23 cellular contexts compared by ENCODE assay signal in the genomic region with DNA sequence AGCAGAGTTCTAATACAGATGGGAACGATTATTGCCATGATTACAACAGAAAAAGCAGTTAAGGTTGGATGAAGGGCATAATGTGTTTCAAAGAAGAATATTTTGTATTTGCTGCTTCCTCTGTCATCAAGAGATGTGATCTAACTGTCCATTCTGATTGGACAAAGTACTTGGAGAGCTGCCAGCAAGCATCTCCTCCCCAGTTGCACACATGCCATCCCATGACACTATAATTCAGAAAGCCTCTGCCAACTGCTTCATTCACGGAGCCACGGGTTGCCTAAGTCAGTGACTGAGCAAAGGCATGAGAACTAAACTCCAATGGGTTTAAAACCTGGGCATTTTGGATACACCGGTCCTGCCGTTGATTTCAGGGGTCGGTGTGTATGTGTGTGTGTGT.
DNase-seq lines count a peak whose midpoint lies in the region; ATAC-seq and TF ChIP-seq lines count a peak whose summit lies in the region.
"Had no signal": no experiment of that assay in that cellular context is flagged by ENCODE, and none has a peak within 500 bp of the region (broad histone marks: within the 10 kb centered on the region; RNA-seq: fewer than 3 reads in every experiment).

No MANE protein-coding gene starts in this region.

- TF ChIP-seq EP300 in upper lobe of left lung (IDR thresholded peaks at IDR 0.05): no peak

- DNase-seq in AG08395 (ENCODE audit: low spot score) (peak; percentile 6), COLO829 (ENCODE audit: low spot score) (peak; percentile 33), foreskin melanocyte (peak; percentile 45), upper lobe of left lung (no peak), Caco-2 (no peak)
- no peak for DNase-seq in stimulated activated naive CD8-positive, alpha-beta T cell treated with anti-CD3 and anti-CD28 coated beads, Interleukin-15, Interleukin-2, amounts not matched to agents 100 U/mL and 50 U/mL, for 24 hours
- DNase-seq: activated CD4-positive, CD25-positive, alpha-beta regulatory T cell treated with anti-CD3 and anti-CD28 coated beads, Interleukin-2, amount 50 U/mL, for 72 hours; effector memory CD4-positive, alpha-beta T cell; esophagus squamous epithelium; HCEC 1CT; immature natural killer cell; Karpas-422; left ventricle myocardium inferior; midbrain; NCI-H1048; NCI-H2081 treated with DMSO at 0.1 percent for 48 hours; nephron progenitor cell; stimulated activated naive CD4-positive, alpha-beta T cell treated with Interleukin-2 at 50 U/mL for 16 hours; tibial artery had no signal

- POLR2A ChIA-PET in Caco-2 (lab: Charles Lee): no interaction called here

- peak; percentile 37; the same call in 2 of the 3 replicates for ATAC-seq in SK-N-SH treated with all-trans-retinoic acid at 6 μM for 48 hours
- no peak for ATAC-seq in stimulated activated naive CD8-positive, alpha-beta T cell treated with anti-CD3 and anti-CD28 coated beads, Interleukin-15, Interleukin-2, amounts not matched to agents 100 U/mL and 50 U/mL, for 24 hours
- no peak for ATAC-seq in upper lobe of left lung (ENCODE audit: low FRiP score in 2 of 2)

- intact Hi-C loops in Caco-2 (cut with micrococcal nuclease; ENCODE audit: unreplicated experiment): no loop called here

- TF ChIP-seq CTCF in upper lobe of left lung (IDR thresholded peaks at IDR 0.05) (no peak), Caco-2 (IDR thresholded peaks at IDR 0.05; ENCODE audit: insufficient read depth in 1 of 2, low read depth in 1 of 2, low read length in 1 of 2, severe bottlenecking in 1 of 2, unreplicated experiment in 1 of 2) (no peak)

- no peak overlapping the region for H3K4me3 Mint-ChIP-seq in Caco-2 (ENCODE audit: unreplicated experiment)
- H3K4me3 Mint-ChIP-seq: activated naive CD8-positive, alpha-beta T cell; activated T-helper 1 cell treated with anti-CD3 and anti-CD28 coated beads, Interleukin-12 subunit alpha, Interleukin-12 subunit beta, Interleukin-2, Interleukin-4 antibody, amounts not matched to agents 30 ng/mL and 10 ng/mL and 1 ng/mL, durations not matched to agents 14 hours and 24 hours and 36 hours; immature natural killer cell; nephron progenitor cell had no signal

- no peaks in the 10 kb centered on the region for H3K27me3 Mint-ChIP-seq in Caco-2 (ENCODE audit: insufficient read depth, unreplicated experiment)
- H3K27me3 Mint-ChIP-seq: activated naive CD8-positive, alpha-beta T cell had no signal

- H3K4me1 ChIP-seq in upper lobe of left lung (no peaks in the 10 kb centered on the region), Caco-2 (no peaks in the 10 kb centered on the region)
- H3K4me1 ChIP-seq: esophagus squamous epithelium, tibial artery had no signal

- no TSS peak for BruUV-seq in Caco-2 (replicated peaks; lab: Mats Ljungman, UMichigan)

- H3K4me3 ChIP-seq in upper lobe of left lung (no peak overlapping the region), Caco-2 (ENCODE audit: low read depth, low read length) (no peak overlapping the region)
- H3K4me3 ChIP-seq: esophagus squamous epithelium, left ventricle myocardium inferior, tibial artery had no signal

- H3K27ac ChIP-seq in upper lobe of left lung: no peak overlapping the region
- H3K27ac ChIP-seq: esophagus squamous epithelium, left ventricle myocardium inferior, tibial artery had no signal

- no peak overlapping the region for H3K27ac Mint-ChIP-seq in Caco-2 (ENCODE audit: unreplicated experiment)
- H3K27ac Mint-ChIP-seq: activated naive CD8-positive, alpha-beta T cell; activated T-helper 1 cell treated with anti-CD3 and anti-CD28 coated beads, Interleukin-12 subunit alpha, Interleukin-12 subunit beta, Interleukin-2, Interleukin-4 antibody, amounts not matched to agents 30 ng/mL and 10 ng/mL and 1 ng/mL, durations not matched to agents 14 hours and 24 hours and 36 hours; immature natural killer cell; nephron progenitor cell; progenitor cell of endocrine pancreas had no signal

- H3K36me3 ChIP-seq in upper lobe of left lung: peaks cover 0 to 3% (median 0%) of the 10 kb centered on the region in 4 donors
- H3K36me3 ChIP-seq in Caco-2 (ENCODE audit: control insufficient read depth, insufficient read depth, low read length): no peaks in the 10 kb centered on the region
- H3K36me3 ChIP-seq: esophagus squamous epithelium, left ventricle myocardium inferior, tibial artery had no signal

- no peak for TF ChIP-seq POLR2A in upper lobe of left lung (IDR thresholded peaks at IDR 0.05)

- H3K27me3 ChIP-seq in upper lobe of left lung (no peaks in the 10 kb centered on the region), Caco-2 (replicated peaks; ENCODE audit: control insufficient read depth, insufficient read depth, low read length) (no peaks in the 10 kb centered on the region)
- H3K27me3 ChIP-seq: esophagus squamous epithelium, tibial artery had no signal

- no peaks in the 10 kb centered on the region for H3K9me3 ChIP-seq in upper lobe of left lung
- H3K9me3 ChIP-seq in Caco-2: no peaks in the 10 kb centered on the region
- H3K9me3 ChIP-seq: esophagus squamous epithelium, left ventricle myocardium inferior, tibial artery had no signal

- 92 to 93% methylated on average over 6 of the region's 6 CpGs for WGBS in upper lobe of left lung, 2 donors

- H3K4me1 Mint-ChIP-seq in Caco-2 (ENCODE audit: low read depth, unreplicated experiment): no peaks in the 10 kb centered on the region
- H3K4me1 Mint-ChIP-seq: immature natural killer cell had no signal

- CTCF ChIA-PET in Caco-2 (lab: Charles Lee): no interaction called here

- H3K36me3 Mint-ChIP-seq in Caco-2 (ENCODE audit: insufficient read depth, unreplicated experiment): peaks cover 4% of the 10 kb centered on the region

- H3K9me3 Mint-ChIP-seq in Caco-2 (ENCODE audit: unreplicated experiment): no peaks in the 10 kb centered on the region
- H3K9me3 Mint-ChIP-seq: activated T-helper 1 cell treated with anti-CD3 and anti-CD28 coated beads, Interleukin-12 subunit alpha, Interleukin-12 subunit beta, Interleukin-2, Interleukin-4 antibody, amounts not matched to agents 30 ng/mL and 10 ng/mL and 1 ng/mL, durations not matched to agents 14 hours and 24 hours and 36 hours; immature natural killer cell; nephron progenitor cell had no signal

TF ChIP-seq in SK-N-SH treated with all-trans-retinoic acid at 6 μM for 48 hours, 23 proteins besides CTCF, POLR2A, EP300 and RAD21:
- TF ChIP-seq ESRRG (CRISPR knock-in tag; IDR thresholded peaks at IDR 0.05) (no peak), ZNF8 (CRISPR knock-in tag; IDR thresholded peaks at IDR 0.05) (no peak), CSDC2 (CRISPR knock-in tag; IDR thresholded peaks at IDR 0.05) (no peak), ZNF565 (CRISPR knock-in tag; conservative IDR thresholded peaks at IDR 0.05; ENCODE audit: low read depth) (no peak), ZFP30 (CRISPR knock-in tag; IDR thresholded peaks at IDR 0.05) (no peak), RARB (CRISPR knock-in tag; IDR thresholded peaks at IDR 0.05) (no peak), ISL1 (CRISPR knock-in tag; IDR thresholded peaks at IDR 0.05) (no peak), OSR1 (CRISPR knock-in tag; IDR thresholded peaks at IDR 0.05) (no peak)
- TF ChIP-seq, protein P1, sequence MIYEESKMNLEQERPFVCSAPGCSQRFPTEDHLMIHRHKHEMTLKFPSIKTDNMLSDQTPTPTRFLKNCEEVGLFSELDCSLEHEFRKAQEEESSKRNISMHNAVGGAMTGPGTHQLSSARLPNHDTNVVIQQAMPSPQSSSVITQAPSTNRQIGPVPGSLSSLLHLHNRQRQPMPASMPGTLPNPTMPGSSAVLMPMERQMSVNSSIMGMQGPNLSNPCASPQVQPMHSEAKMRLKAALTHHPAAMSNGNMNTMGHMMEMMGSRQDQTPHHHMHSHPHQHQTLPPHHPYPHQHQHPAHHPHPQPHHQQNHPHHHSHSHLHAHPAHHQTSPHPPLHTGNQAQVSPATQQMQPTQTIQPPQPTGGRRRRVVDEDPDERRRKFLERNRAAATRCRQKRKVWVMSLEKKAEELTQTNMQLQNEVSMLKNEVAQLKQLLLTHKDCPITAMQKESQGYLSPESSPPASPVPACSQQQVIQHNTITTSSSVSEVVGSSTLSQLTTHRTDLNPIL (CRISPR knock-in tag; IDR thresholded peaks at IDR 0.05; ENCODE audit: low read depth): no peak
- TF ChIP-seq, protein P2, sequence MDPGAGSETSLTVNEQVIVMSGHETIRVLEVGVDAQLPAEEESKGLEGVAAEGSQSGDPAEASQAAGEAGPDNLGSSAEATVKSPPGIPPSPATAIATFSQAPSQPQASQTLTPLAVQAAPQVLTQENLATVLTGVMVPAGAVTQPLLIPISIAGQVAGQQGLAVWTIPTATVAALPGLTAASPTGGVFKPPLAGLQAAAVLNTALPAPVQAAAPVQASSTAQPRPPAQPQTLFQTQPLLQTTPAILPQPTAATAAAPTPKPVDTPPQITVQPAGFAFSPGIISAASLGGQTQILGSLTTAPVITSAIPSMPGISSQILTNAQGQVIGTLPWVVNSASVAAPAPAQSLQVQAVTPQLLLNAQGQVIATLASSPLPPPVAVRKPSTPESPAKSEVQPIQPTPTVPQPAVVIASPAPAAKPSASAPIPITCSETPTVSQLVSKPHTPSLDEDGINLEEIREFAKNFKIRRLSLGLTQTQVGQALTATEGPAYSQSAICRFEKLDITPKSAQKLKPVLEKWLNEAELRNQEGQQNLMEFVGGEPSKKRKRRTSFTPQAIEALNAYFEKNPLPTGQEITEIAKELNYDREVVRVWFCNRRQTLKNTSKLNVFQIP (CRISPR knock-in tag; IDR thresholded peaks at IDR 0.05; ENCODE audit: borderline replicate concordance, low read depth): no peak

Comparison
In these comparisons a context has a peak if more than half of its experiments do, and no peak if none do; other contexts are left out.
1. DNase-seq: peak in AG08395 (single experiment), COLO829 (single experiment) and foreskin melanocyte (single experiment); none in stimulated activated naive CD8-positive, alpha-beta T cell treated with anti-CD3 and anti-CD28 coated beads, Interleukin-15, Interleukin-2, amounts not matched to agents 100 U/mL and 50 U/mL, for 24 hours (single experiment), upper lobe of left lung (0 of 2) and Caco-2 (0 of 2).